In the genomic region with DNA sequence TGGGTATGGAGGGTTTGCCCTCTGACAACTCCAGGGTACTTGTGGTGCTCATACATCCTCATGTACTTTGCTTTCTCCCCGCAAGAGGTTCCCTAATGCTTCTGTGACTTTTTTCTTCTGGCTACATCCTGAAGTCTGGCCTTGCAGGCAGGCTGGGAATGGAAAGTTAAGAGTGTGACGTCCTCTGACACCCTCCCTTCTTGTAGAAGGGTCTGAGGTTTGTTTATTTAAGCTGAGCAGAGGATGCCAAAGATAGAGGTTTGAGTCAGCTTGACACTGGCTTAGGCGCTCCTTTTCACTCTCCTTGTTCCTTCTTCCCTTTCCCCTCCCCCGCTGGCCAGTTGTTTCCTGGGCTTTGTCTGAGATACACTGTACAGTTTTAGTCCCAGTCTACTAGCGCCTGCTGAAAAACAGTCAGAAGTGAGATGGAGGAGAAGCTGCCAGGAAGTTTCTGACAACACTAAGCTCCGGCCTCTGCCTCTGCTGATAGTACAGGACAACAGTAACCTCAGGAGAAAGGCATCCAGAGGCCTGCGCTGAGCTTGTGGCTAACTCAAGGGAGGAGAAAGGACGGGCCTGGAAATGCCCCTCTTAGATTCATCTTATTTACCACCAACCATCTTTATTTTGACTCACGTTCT, we compare ENCODE assay signal across 8 cellular contexts. TPM values are rescaled to one million over a fixed set of nuclear protein-coding genes. Genes with fewer than 3 reads are reported as not detected.
DNase-seq lines count a peak whose midpoint lies in the region; ATAC-seq and TF ChIP-seq lines count a peak whose summit lies in the region.

A gene with protein sequence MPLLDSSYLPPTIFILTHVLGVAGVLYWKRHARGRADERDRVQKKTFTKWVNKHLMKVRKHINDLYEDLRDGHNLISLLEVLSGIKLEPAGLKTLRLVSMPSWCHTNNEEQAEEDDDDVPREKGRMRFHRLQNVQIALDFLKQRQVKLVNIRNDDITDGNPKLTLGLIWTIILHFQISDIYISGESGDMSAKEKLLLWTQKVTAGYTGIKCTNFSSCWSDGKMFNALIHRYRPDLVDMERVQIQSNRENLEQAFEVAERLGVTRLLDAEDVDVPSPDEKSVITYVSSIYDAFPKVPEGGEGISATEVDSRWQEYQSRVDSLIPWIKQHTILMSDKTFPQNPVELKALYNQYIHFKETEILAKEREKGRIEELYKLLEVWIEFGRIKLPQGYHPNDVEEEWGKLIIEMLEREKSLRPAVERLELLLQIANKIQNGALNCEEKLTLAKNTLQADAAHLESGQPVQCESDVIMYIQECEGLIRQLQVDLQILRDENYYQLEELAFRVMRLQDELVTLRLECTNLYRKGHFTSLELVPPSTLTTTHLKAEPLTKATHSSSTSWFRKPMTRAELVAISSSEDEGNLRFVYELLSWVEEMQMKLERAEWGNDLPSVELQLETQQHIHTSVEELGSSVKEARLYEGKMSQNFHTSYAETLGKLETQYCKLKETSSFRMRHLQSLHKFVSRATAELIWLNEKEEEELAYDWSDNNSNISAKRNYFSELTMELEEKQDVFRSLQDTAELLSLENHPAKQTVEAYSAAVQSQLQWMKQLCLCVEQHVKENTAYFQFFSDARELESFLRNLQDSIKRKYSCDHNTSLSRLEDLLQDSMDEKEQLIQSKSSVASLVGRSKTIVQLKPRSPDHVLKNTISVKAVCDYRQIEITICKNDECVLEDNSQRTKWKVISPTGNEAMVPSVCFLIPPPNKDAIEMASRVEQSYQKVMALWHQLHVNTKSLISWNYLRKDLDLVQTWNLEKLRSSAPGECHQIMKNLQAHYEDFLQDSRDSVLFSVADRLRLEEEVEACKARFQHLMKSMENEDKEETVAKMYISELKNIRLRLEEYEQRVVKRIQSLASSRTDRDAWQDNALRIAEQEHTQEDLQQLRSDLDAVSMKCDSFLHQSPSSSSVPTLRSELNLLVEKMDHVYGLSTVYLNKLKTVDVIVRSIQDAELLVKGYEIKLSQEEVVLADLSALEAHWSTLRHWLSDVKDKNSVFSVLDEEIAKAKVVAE (N-terminal part only) (plus strand): TSS at position 255 of the 641 bp plus-strand sequence. CDS start 328 bp downstream, at position 583.

- no peaks in the 10 kb centered on the region for H3K79me2 ChIP-seq in OCI-LY1 (ENCODE audit: insufficient read depth, low read length)

- no peaks in the 10 kb centered on the region for H3K9me2 ChIP-seq in OCI-LY1 (ENCODE audit: low read depth, low read length)

- TF ChIP-seq CTCF in OCI-LY1 (IDR thresholded peaks at IDR 0.05; ENCODE audit: low read length), result no peak

- no peak within 1 kb of the TSS for H4K8ac ChIP-seq in neuronal stem cell (ENCODE audit: low read depth, low read length)

- H3K9me3 Mint-ChIP-seq in activated naive CD8-positive, alpha-beta T cell treated with anti-CD3 and anti-CD28 coated beads for 36 hours, result peaks cover 2% of the 10 kb centered on the region

- H3K23ac ChIP-seq in neuronal stem cell (ENCODE audit: low read depth, low read length, poor library complexity), result no peak within 1 kb of the TSS

- H3K9me3 ChIP-seq in OCI-LY1 (ENCODE audit: low read length) (no peaks in the 10 kb centered on the region), neuronal stem cell (replicated peaks in 1 of 2; ENCODE audit: control insufficient read depth in 2 of 2, insufficient read depth in 1 of 2, low read depth in 1 of 2, low read length in 2 of 2) (no peaks in the 10 kb centered on the region)

- DNase-seq in activated naive CD8-positive, alpha-beta T cell treated with anti-CD3 and anti-CD28 coated beads for 36 hours, result peak; percentile 38
- peak; percentile 80 for DNase-seq in globus pallidus (ENCODE audit: low spot score)
- no peak for DNase-seq in neuronal stem cell (ENCODE audit: low spot score)
- DNase-seq in NK-92 treated with Interleukin-12 subunit alpha and Interleukin-12 subunit beta, amount 100 ng/mL, for 24 hours (lab: John Stamatoyannopoulos, UW), result no peak

- H2BK12ac ChIP-seq in neuronal stem cell (ENCODE audit: low read length), result no peak within 1 kb of the TSS

- H3K4me2 ChIP-seq in OCI-LY1 (ENCODE audit: low read length) (peak within 1 kb of the TSS; percentile 33), neuronal stem cell (ENCODE audit: insufficient read depth, low read length, poor library complexity, severe bottlenecking) (peak within 1 kb of the TSS; percentile 15)

- no peak within 1 kb of the TSS for H3K14ac ChIP-seq in neuronal stem cell (ENCODE audit: low read length)

- H3K4me1 ChIP-seq in OCI-LY1 (ENCODE audit: insufficient read depth, low read length, severe bottlenecking), result peaks cover 18% of the 10 kb centered on the region
- peaks cover 6 to 9% of the 10 kb centered on the region in 2 donors for H3K4me1 ChIP-seq in neuronal stem cell (ENCODE audit: control insufficient read depth in 2 of 2, insufficient read depth in 1 of 2, low read depth in 1 of 2, low read length in 2 of 2)

- H2BK120ac ChIP-seq in neuronal stem cell (ENCODE audit: low read depth, low read length), result no peak within 1 kb of the TSS

- peaks cover 6% of the 10 kb centered on the region for H3K36me3 Mint-ChIP-seq in activated naive CD8-positive, alpha-beta T cell treated with anti-CD3 and anti-CD28 coated beads for 36 hours

- no peaks in the 10 kb centered on the region for H3K36me3 ChIP-seq in OCI-LY1 (ENCODE audit: insufficient read depth, low read length)
- H3K36me3 ChIP-seq in neuronal stem cell (replicated peaks in 1 of 2; ENCODE audit: control insufficient read depth in 2 of 2, insufficient read depth in 2 of 2, low read length in 2 of 2), result peaks cover 0 to 4% of the 10 kb centered on the region in 2 donors

- no peaks in the 10 kb centered on the region for H3F3A ChIP-seq in OCI-LY1 (ENCODE audit: insufficient read depth, low read length)

- no peak within 1 kb of the TSS for H2BK15ac ChIP-seq in neuronal stem cell (ENCODE audit: low read length)

- H2AFZ ChIP-seq in OCI-LY1 (ENCODE audit: low read length), result peak within 1 kb of the TSS; percentile 70; the same call in 1 of the 2 replicates
- peak within 1 kb of the TSS; percentile 62 for H2AFZ ChIP-seq in neuronal stem cell (ENCODE audit: low read length)

- peak within 1 kb of the TSS; percentile 2 for H3K4me3 ChIP-seq in OCI-LY1 (ENCODE audit: low read depth, low read length, poor library complexity, severe bottlenecking)
- H3K4me3 ChIP-seq in neuronal stem cell (ENCODE audit: low read length in 2 of 2), result peak within 1 kb of the TSS in 1 of 2 donors; percentile 51

- H4K20me1 ChIP-seq in OCI-LY1 (ENCODE audit: insufficient read depth, low read length), result no peaks in the 10 kb centered on the region

- no peak within 1 kb of the TSS for H4K91ac ChIP-seq in neuronal stem cell (ENCODE audit: low read depth, low read length, poor library complexity)

- ATAC-seq in GM21381 (IDR thresholded peaks at IDR 0.05; ENCODE audit: unreplicated experiment) (peak; percentile 38), GM19351 (IDR thresholded peaks at IDR 0.05; ENCODE audit: unreplicated experiment) (no peak), GM21423 (IDR thresholded peaks at IDR 0.05; ENCODE audit: unreplicated experiment) (no peak)

- peak within 1 kb of the TSS; percentile 18; the same call in 1 of the 2 replicates for H3K9ac ChIP-seq in OCI-LY1 (ENCODE audit: low read length)
- no peak within 1 kb of the TSS for H3K9ac ChIP-seq in neuronal stem cell (ENCODE audit: low read depth, low read length, poor library complexity)

- no peak within 1 kb of the TSS for H2AK5ac ChIP-seq in neuronal stem cell (ENCODE audit: low read depth, low read length)

- H2BK5ac ChIP-seq in neuronal stem cell (ENCODE audit: low read length), result no peak within 1 kb of the TSS

- H3K27me3 ChIP-seq in OCI-LY1 (ENCODE audit: insufficient read depth, low read length), result no peaks in the 10 kb centered on the region
- H3K27me3 ChIP-seq in neuronal stem cell (ENCODE audit: control insufficient read depth in 3 of 3, insufficient read depth in 3 of 3, low read depth in 1 of 3, low read length in 3 of 3), result no peaks in the 10 kb centered on the region

- no peaks in the 10 kb centered on the region for H3K27me3 Mint-ChIP-seq in activated naive CD8-positive, alpha-beta T cell treated with anti-CD3 and anti-CD28 coated beads for 36 hours

- H3K18ac ChIP-seq in neuronal stem cell (ENCODE audit: low read length), result no peak within 1 kb of the TSS

- H3K4me3 Mint-ChIP-seq in activated naive CD8-positive, alpha-beta T cell treated with anti-CD3 and anti-CD28 coated beads for 36 hours, result peak within 1 kb of the TSS; percentile 93

- peaks cover 44% of the 10 kb centered on the region for H3K4me1 Mint-ChIP-seq in activated naive CD8-positive, alpha-beta T cell treated with anti-CD3 and anti-CD28 coated beads for 36 hours

- H3K79me1 ChIP-seq in neuronal stem cell (ENCODE audit: low read depth, low read length), result no peaks in the 10 kb centered on the region

- no peak within 1 kb of the TSS for H3K27ac ChIP-seq in OCI-LY1 (ENCODE audit: low read depth, low read length, poor library complexity, severe bottlenecking)
- peak within 1 kb of the TSS; percentile 62 for H3K27ac ChIP-seq in neuronal stem cell (replicated peaks; ENCODE audit: low read length)

- H3K27ac Mint-ChIP-seq in activated naive CD8-positive, alpha-beta T cell treated with anti-CD3 and anti-CD28 coated beads for 36 hours, result peak within 1 kb of the TSS; percentile 97

- no CpG with 5 or more reads among the region's 9 CpGs for WGBS in neuronal stem cell (ENCODE audit: extremely low coverage in 2 of 2, insufficient read length in 2 of 2, insufficient replicate concordance in 1 of 2), 2 donors

- no peak within 1 kb of the TSS for H3K4ac ChIP-seq in neuronal stem cell (ENCODE audit: low read length)

RNA-seq across cellular contexts. Expression of the gene that starts here (rescaled TPM):
- total RNA-seq in activated naive CD8-positive, alpha-beta T cell treated with anti-CD3 and anti-CD28 coated beads for 36 hours, result 100 to 1,000 TPM; 114 to 130 TPM
- polyA plus RNA-seq in neuronal stem cell (2013, experiment 1 of 2), result 51.9 TPM
- polyA plus RNA-seq in neuronal stem cell (2013, experiment 2 of 2), result 52.8 TPM

Comparison
In these comparisons a context has a peak if more than half of its experiments do, and no peak if none do; other contexts are left out.
1. DNase-seq: peak in activated naive CD8-positive, alpha-beta T cell treated with anti-CD3 and anti-CD28 coated beads for 36 hours (single experiment) and globus pallidus (single experiment); none in neuronal stem cell (single experiment) and NK-92 treated with Interleukin-12 subunit alpha and Interleukin-12 subunit beta, amount 100 ng/mL, for 24 hours (single experiment).